ENCODE assay signal across 19 cellular contexts in the genomic region with DNA sequence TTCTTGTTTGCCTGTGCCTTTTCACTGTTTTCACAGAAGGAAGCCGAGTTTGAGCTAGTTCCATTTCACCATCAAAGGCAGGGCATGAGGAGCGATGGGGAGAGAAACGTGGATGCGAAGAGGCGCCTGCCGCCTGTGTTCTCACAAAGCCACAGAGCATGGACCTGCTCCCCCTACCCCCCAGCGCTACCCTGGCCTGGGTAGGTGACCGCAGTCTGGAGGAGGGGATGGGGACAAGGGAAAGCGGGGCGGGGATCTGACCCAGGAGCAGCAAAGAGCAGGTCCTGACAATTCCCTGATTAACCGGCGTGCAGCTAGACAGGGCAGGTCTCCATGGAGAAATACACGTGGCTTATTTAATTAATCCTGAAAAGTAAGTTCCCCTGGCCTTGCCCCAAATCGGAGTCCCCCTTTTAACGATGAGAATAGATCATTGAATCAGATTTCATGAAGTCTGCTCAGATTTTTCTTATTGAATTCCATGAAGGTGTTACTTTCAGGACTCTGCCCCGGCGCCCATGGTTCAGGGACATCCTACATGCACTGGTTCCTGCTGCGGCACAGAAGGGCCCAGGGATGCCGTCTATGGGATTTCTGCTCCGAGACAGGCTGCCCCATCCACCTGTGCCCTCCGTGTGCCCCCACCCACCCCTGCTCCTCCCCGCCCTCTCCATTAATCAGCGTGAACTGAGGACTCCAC.
DNase-seq lines count a peak whose midpoint lies in the region; ATAC-seq and TF ChIP-seq lines count a peak whose summit lies in the region.
"Had no signal": no experiment of that assay in that cellular context is flagged by ENCODE, and none has a peak within 500 bp of the region (broad histone marks: within the 10 kb centered on the region; RNA-seq: fewer than 3 reads in every experiment).

No MANE protein-coding gene starts in this region.

- peak overlapping the region in 4 of 5 experiments; percentile 17 to 89 (median 80) for H3K27ac Mint-ChIP-seq in brain
- peak overlapping the region; percentile 50 for H3K27ac Mint-ChIP-seq in neural crest cell (ENCODE audit: unreplicated experiment)
- H3K27ac Mint-ChIP-seq: CD4-positive, CD25-positive, alpha-beta regulatory T cell had no signal

- H3K4me3 ChIP-seq in testis, result no peak overlapping the region
- H3K4me3 ChIP-seq: HAP-1 had no signal

- H3K4me3 Mint-ChIP-seq in brain (peak overlapping the region in 2 of 5 experiments; percentile 38 to 50), neural crest cell (no peak overlapping the region)
- H3K4me3 Mint-ChIP-seq: CD4-positive, CD25-positive, alpha-beta regulatory T cell had no signal

- no peak overlapping the region for H3K27ac ChIP-seq in testis

- no peaks in the 10 kb centered on the region for H3K27me3 ChIP-seq in testis

- TF ChIP-seq POLR2A in testis (IDR thresholded peaks at IDR 0.05), result no peak

- TF ChIP-seq CTCF in brain (conservative IDR thresholded peaks at IDR 0.05) (no peak), neural crest cell (conservative IDR thresholded peaks at IDR 0.05) (no peak), testis (IDR thresholded peaks at IDR 0.05) (no peak)

- H3K36me3 ChIP-seq in testis (ENCODE audit: low read depth, missing control alignments), result no peaks in the 10 kb centered on the region
- H3K36me3 ChIP-seq: HAP-1 had no signal

- DNase-seq in activated CD8-positive, alpha-beta memory T cell treated with anti-CD3 and anti-CD28 coated beads for 24 hours, result peak; percentile 28
- DNase-seq in activated CD8-positive, alpha-beta memory T cell treated with anti-CD3 and anti-CD28 coated beads, Interleukin-2, amount 50 U/mL, for 4 hours, result no peak
- DNase-seq in neural crest cell (ENCODE audit: low read depth, low spot score) (no peak), testis (peak; percentile 8), NCI-H187 (lab: John Stamatoyannopoulos, UW) (no peak)
- DNase-seq in stimulated activated CD4-positive, alpha-beta T cell treated with anti-CD3 and anti-CD28 coated beads, Interleukin-12 subunit alpha, Interleukin-12 subunit beta, amount 100 ng/mL, for 4 hours, result no peak
- DNase-seq: CD4-positive, CD25-positive, alpha-beta regulatory T cell; DMS53; NCI-H1048; NCI-H1417; NCI-H1694; NCI-H2081 treated with DMSO at 0.1 percent for 48 hours; NCI-H2171; NCI-H524; NCI-H774; SK-N-SH had no signal

- intact Hi-C loops in testis (cut with DNase I; ENCODE audit: low total_unique reads), result no loop called here

- H3K27me3 Mint-ChIP-seq in brain (peaks cover 15% of the 10 kb centered on the region), neural crest cell (ENCODE audit: low read depth) (peaks cover 1% of the 10 kb centered on the region)

- H3K4me1 ChIP-seq in testis, result peaks cover 10% of the 10 kb centered on the region
- H3K4me1 ChIP-seq: HAP-1 had no signal

- peaks cover 60% of the 10 kb centered on the region for H3K4me1 Mint-ChIP-seq in brain
- H3K4me1 Mint-ChIP-seq in neural crest cell, result peaks cover 35% of the 10 kb centered on the region
- H3K4me1 Mint-ChIP-seq: CD4-positive, CD25-positive, alpha-beta regulatory T cell had no signal

- H3K9me3 ChIP-seq in testis, result no peaks in the 10 kb centered on the region
- H3K9me3 ChIP-seq: HAP-1, SK-N-SH had no signal

- no peak for ATAC-seq in GM19035 (IDR thresholded peaks at IDR 0.05; ENCODE audit: unreplicated experiment)

- H3K9me3 Mint-ChIP-seq in brain (peaks cover 0 to 9% (median 0%) of the 10 kb centered on the region in 5 experiments), neural crest cell (no peaks in the 10 kb centered on the region)

- 68 to 71% methylated on average over 23 of the region's 23 CpGs for WGBS in testis, 2 donors

- H3K36me3 Mint-ChIP-seq in brain, result no peaks in the 10 kb centered on the region
- H3K36me3 Mint-ChIP-seq in neural crest cell (ENCODE audit: low read depth), result no peaks in the 10 kb centered on the region
- H3K36me3 Mint-ChIP-seq: CD4-positive, CD25-positive, alpha-beta regulatory T cell had no signal

Comparison
In these comparisons a context has a peak if more than half of its experiments do, and no peak if none do; other contexts are left out.
1. DNase-seq: peak in activated CD8-positive, alpha-beta memory T cell treated with anti-CD3 and anti-CD28 coated beads for 24 hours (single experiment) and testis (single experiment); none in activated CD8-positive, alpha-beta memory T cell treated with anti-CD3 and anti-CD28 coated beads, Interleukin-2, amount 50 U/mL, for 4 hours (single experiment), neural crest cell (single experiment), stimulated activated CD4-positive, alpha-beta T cell treated with anti-CD3 and anti-CD28 coated beads, Interleukin-12 subunit alpha, Interleukin-12 subunit beta, amount 100 ng/mL, for 4 hours (single experiment) and NCI-H187 (0 of 2).